In the genomic region with DNA sequence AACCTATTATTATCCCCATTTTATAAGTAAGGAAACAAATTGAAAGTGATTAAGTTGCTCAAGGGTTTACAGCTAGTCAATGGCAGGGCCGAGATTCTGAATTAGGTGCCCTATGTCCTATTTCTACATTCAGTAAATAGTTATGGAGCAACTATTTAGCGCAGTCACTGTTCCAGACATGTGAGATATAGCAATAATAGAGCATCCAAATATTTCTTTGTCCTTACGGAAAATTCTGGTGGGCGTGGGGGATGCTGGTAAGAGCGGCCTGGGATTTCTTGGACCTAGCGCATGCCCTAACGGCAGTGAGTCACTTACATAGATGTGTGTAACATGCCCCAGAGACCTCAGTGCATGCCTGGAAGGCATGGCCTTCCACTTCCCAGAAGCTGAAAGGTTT, we compare ENCODE assay signal across 26 cellular contexts. TPM values are rescaled to one million over a fixed set of nuclear protein-coding genes. Genes with fewer than 3 reads are reported as not detected.
"Had no signal": no experiment of that assay in that cellular context is flagged by ENCODE, and none has a peak within 500 bp of the region (broad histone marks: within the 10 kb centered on the region; RNA-seq: fewer than 3 reads in every experiment).

No MANE protein-coding gene starts in this region.

- ATAC-seq: effector memory CD8-positive, alpha-beta T cell; gastroesophageal sphincter; left cardiac atrium; mucosa of descending colon; naive thymus-derived CD4-positive, alpha-beta T cell; stimulated activated naive CD8-positive, alpha-beta T cell treated with anti-CD3 and anti-CD28 coated beads, Interleukin-15, Interleukin-2, amounts not matched to agents 100 U/mL and 50 U/mL, for 24 hours; WTC11 had no signal

- H3K36me3 Mint-ChIP-seq: activated naive CD4-positive, alpha-beta T cell treated with anti-CD3 and anti-CD28 coated beads, Interleukin-2, amount 50 U/mL, for 24 hours had no signal

- H3K36me3 ChIP-seq: ascending aorta, brain microvascular endothelial cell, gastroesophageal sphincter, prostate gland, tibial artery, uterus had no signal

- H3K9me3 ChIP-seq: ascending aorta, esophagus squamous epithelium, gastroesophageal sphincter, mucosa of descending colon, prostate gland, tibial artery, uterus had no signal

- DNase-seq: activated gamma-delta T cell treated with Interleukin-2 at 50 U/mL for 16 hours; activated T-cell treated with anti-CD3 and anti-CD28 coated beads, Interleukin-2, amount 50 U/mL, for 1 hour; brain microvascular endothelial cell; caudate nucleus; effector memory CD8-positive, alpha-beta T cell; esophagus squamous epithelium; head of caudate nucleus; islet precursor cell; left cardiac atrium; mesenchymal stem cell; mucosa of descending colon; naive thymus-derived CD4-positive, alpha-beta T cell; stimulated activated CD4-positive, alpha-beta T cell treated with anti-CD3 and anti-CD28 coated beads, Interleukin-12 subunit alpha, Interleukin-12 subunit beta, amount 100 ng/mL, for 4 hours; stimulated activated CD4-positive, alpha-beta T cell treated with anti-CD3 and anti-CD28 coated beads, Interleukin-4, amount 100 ng/mL, for 4 hours; stimulated activated naive CD8-positive, alpha-beta T cell treated with anti-CD3 and anti-CD28 coated beads, Interleukin-15, Interleukin-2, amounts not matched to agents 100 U/mL and 50 U/mL, for 24 hours; substantia nigra; T1000; tibial artery; uterus had no signal

- H3K9me3 Mint-ChIP-seq: activated naive CD4-positive, alpha-beta T cell treated with anti-CD3 and anti-CD28 coated beads, Interleukin-2, amount 50 U/mL, for 24 hours; effector memory CD8-positive, alpha-beta T cell had no signal

- H3K27ac Mint-ChIP-seq: activated naive CD4-positive, alpha-beta T cell treated with anti-CD3 and anti-CD28 coated beads, Interleukin-2, amount 50 U/mL, for 24 hours; effector memory CD8-positive, alpha-beta T cell; naive thymus-derived CD4-positive, alpha-beta T cell; T-helper 1 cell treated with Interleukin-12 subunit alpha and Interleukin-12 subunit beta and Interleukin-4 antibody, amounts not matched to agents 30 μg/mL and 1 μg/mL, for 36 hours; WTC11 had no signal

- H3K27ac ChIP-seq: ascending aorta, brain microvascular endothelial cell, gastroesophageal sphincter, prostate gland, tibial artery, uterus had no signal

- H3K27me3 ChIP-seq: ascending aorta, tibial artery, uterus had no signal

- H3K4me3 Mint-ChIP-seq: activated naive CD4-positive, alpha-beta T cell treated with anti-CD3 and anti-CD28 coated beads, Interleukin-2, amount 50 U/mL, for 24 hours; effector memory CD8-positive, alpha-beta T cell; naive thymus-derived CD4-positive, alpha-beta T cell; T-helper 1 cell treated with Interleukin-12 subunit alpha and Interleukin-12 subunit beta and Interleukin-4 antibody, amounts not matched to agents 30 μg/mL and 1 μg/mL, for 36 hours had no signal

- H3K4me3 ChIP-seq: ascending aorta, esophagus squamous epithelium, gastroesophageal sphincter, mucosa of descending colon, prostate gland, tibial artery, uterus had no signal

RNA-seq across cellular contexts. Expression of gene MPEG1, which starts 36.4 kb away (rescaled TPM):
- total RNA-seq: dermis microvascular lymphatic vessel endothelial cell had no signal
